Comparison of ENCODE assay signal across 18 cellular contexts in genomic region chr7:95229301-95229700, GRCh38.
"Had no signal": no experiment of that assay in that cellular context is flagged by ENCODE, and none has a peak within 500 bp of the region (broad histone marks: within the 10 kb centered on the region; RNA-seq: fewer than 3 reads in every experiment).

No MANE protein-coding gene starts in this region.

- H3K36me3 ChIP-seq: esophagus squamous epithelium, lower lobe of right lung, transverse colon had no signal

- H3K4me1 Mint-ChIP-seq: immature natural killer cell; naive B cell; neural crest cell; stimulated activated memory B cell treated with anti-CD40 and anti-IgM and Interleukin-4, amounts not matched to agents 10 μg/mL and 1 μg/mL and 100 μg/mL, for 72 hours had no signal

- H3K4me3 Mint-ChIP-seq: immature natural killer cell; naive B cell; neural crest cell; stimulated activated memory B cell treated with anti-CD40 and anti-IgM and Interleukin-4, amounts not matched to agents 10 μg/mL and 1 μg/mL and 100 μg/mL, for 72 hours had no signal

- H3K4me3 ChIP-seq: coronary artery, esophagus squamous epithelium, lower lobe of right lung, smooth muscle cell, stomach, transverse colon had no signal

- H3K27ac ChIP-seq: coronary artery, esophagus squamous epithelium, lower lobe of right lung, stomach, transverse colon had no signal

- DNase-seq: activated T-cell treated with anti-CD3 and anti-CD28 coated beads, Interleukin-2, amount 50 U/mL, for 1 hour; cerebellar nuclear complex; esophagus squamous epithelium; immature natural killer cell; lower lobe of right lung; naive B cell; stimulated activated CD4-positive, alpha-beta T cell treated with anti-CD3 and anti-CD28 coated beads, Interleukin-15, amount 100 ng/mL, for 24 hours; stomach; T-helper 1 cell; transverse colon had no signal

- H3K36me3 Mint-ChIP-seq: stimulated activated memory B cell treated with anti-CD40 and anti-IgM and Interleukin-4, amounts not matched to agents 10 μg/mL and 1 μg/mL and 100 μg/mL, for 72 hours had no signal

- H3K27me3 ChIP-seq: esophagus squamous epithelium, stomach, transverse colon had no signal

- H3K4me1 ChIP-seq: esophagus squamous epithelium, lower lobe of right lung, stomach, transverse colon had no signal

- H3K4me2 ChIP-seq: smooth muscle cell had no signal

- H3K9me3 ChIP-seq: esophagus squamous epithelium, lower lobe of right lung, transverse colon had no signal

- FAIRE-seq: TTC549 had no signal

- ATAC-seq: activated naive CD4-positive, alpha-beta T cell treated with anti-CD3 and anti-CD28 coated beads, Interleukin-2, amount 50 U/mL, for 72 hours; left lobe of liver; lower lobe of right lung; sciatic nerve; stimulated activated memory B cell treated with anti-CD40 and anti-IgM and Interleukin-4, amounts not matched to agents 10 μg/mL and 1 μg/mL and 100 μg/mL, for 72 hours had no signal

- H3K27me3 Mint-ChIP-seq: naive B cell had no signal

- H3K9me3 Mint-ChIP-seq: stimulated activated memory B cell treated with anti-CD40 and anti-IgM and Interleukin-4, amounts not matched to agents 10 μg/mL and 1 μg/mL and 100 μg/mL, for 72 hours had no signal

- H3K27ac Mint-ChIP-seq: activated naive CD4-positive, alpha-beta T cell treated with anti-CD3 and anti-CD28 coated beads, Interleukin-2, amount 50 U/mL, for 72 hours; immature natural killer cell; naive B cell; stimulated activated memory B cell treated with anti-CD40 and anti-IgM and Interleukin-4, amounts not matched to agents 10 μg/mL and 1 μg/mL and 100 μg/mL, for 72 hours had no signal
